Comparison of ENCODE assay signal across 9 cellular contexts in the genomic region with DNA sequence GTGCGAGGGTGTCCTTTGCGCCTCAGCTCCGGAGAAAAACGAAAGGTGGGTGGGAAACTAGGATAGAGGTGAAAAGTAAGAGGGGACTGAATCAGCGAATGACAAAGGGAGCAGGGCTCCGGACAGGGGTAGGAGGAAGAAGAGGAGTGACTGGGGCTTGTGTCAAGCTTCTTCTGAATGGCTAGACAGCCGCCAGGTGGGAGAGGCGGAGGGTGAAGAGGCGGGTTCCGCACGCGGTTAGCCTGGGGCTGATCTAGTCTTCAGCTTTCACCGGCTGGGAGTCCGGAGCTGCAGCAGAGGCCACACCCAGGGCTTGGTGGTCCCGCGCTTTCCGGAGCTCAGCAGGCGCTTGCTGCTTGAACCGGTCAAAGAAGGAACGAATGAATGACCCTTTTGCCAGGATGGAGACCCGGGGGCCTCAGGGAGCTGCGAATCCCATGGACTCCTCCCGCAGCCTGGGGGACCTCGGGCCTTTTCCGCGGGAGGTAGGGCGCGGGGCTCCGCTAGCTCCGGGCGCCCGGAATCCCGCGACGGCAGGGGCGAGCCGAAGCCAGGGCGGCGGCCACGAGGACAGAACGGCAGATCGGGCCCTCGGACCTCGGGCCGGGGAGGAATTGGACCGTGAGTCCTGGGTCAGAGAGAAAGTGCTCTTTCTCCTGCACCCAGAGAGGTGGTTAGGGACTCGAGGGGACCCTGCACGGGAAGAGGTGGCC. TPM values are rescaled to one million over a fixed set of nuclear protein-coding genes. Genes with fewer than 3 reads are reported as not detected.
A peak's percentile ranks its signal among the peaks of the same experiment; 100 is the strongest.
DNase-seq lines count a peak whose midpoint lies in the region; ATAC-seq, FAIRE-seq and TF ChIP-seq lines count a peak whose summit lies in the region.
"Had no signal": no experiment of that assay in that cellular context is flagged by ENCODE, and none has a peak within 500 bp of the region (broad histone marks: within the 10 kb centered on the region; RNA-seq: fewer than 3 reads in every experiment).

A gene (plus strand): TSS at position 256 of the 713 bp plus-strand sequence. CDS start 125 bp downstream, at position 381.

- peak; percentile 67 for ATAC-seq in GM18867 (IDR thresholded peaks at IDR 0.05; ENCODE audit: unreplicated experiment)
- peak; percentile 70 for ATAC-seq in HG03025 (IDR thresholded peaks at IDR 0.05; ENCODE audit: low FRiP score, unreplicated experiment)
- ATAC-seq in K562: no peak

- H3K27me3 ChIP-seq in A673 (replicated peaks; ENCODE audit: insufficient read depth, low read depth, low read length, poor library complexity): peaks cover 3% of the 10 kb centered on the region
- no peaks in the 10 kb centered on the region for H3K27me3 ChIP-seq in K562 (ENCODE audit: control insufficient read depth in 2 of 2, insufficient read depth in 2 of 2, low read length in 2 of 2)
- H3K27me3 ChIP-seq in kidney epithelial cell (ENCODE audit: control insufficient read depth, insufficient read depth, low read length): no peaks in the 10 kb centered on the region

- no peak within 1 kb of the TSS for H3K4me2 ChIP-seq in K562 (ENCODE audit: insufficient read depth, low read length)

- TF ChIP-seq POLR2A in K562 (conservative IDR thresholded peaks at IDR 0.05): no peak

- TF ChIP-seq CTCF in A673 (conservative IDR thresholded peaks at IDR 0.05; ENCODE audit: low read depth, low read length) (no peak), K562 (IDR thresholded peaks at IDR 0.05 in 2 of 3, conservative IDR thresholded peaks at IDR 0.05 in 1 of 3; ENCODE audit: insufficient read depth in 2 of 3, low read depth in 1 of 3, low read length in 3 of 3) (no peak), kidney epithelial cell (IDR thresholded peaks at IDR 0.05; ENCODE audit: insufficient read depth, low read length, poor library complexity, severe bottlenecking) (no peak)

- H3K4me3 ChIP-seq in A673 (ENCODE audit: low read depth, low read length, poor library complexity, severe bottlenecking): peak within 1 kb of the TSS; percentile 51
- H3K4me3 ChIP-seq in K562: no peak within 1 kb of the TSS
- H3K4me3 ChIP-seq in kidney epithelial cell (ENCODE audit: low read depth, low read length): peak within 1 kb of the TSS; percentile 70

- CTCF ChIA-PET in A673 (lab: Charles Lee) (interaction anchor here (1.3 kb wide), 1 partner anchor 19 kb away, joined by 5 read pairs; no protein-coding TSS in a partner anchor), K562 (lab: Yijun Ruan, JAX; ENCODE audit: low intra/inter-chr PET ratio) (no interaction called here)

- intact Hi-C loops in A673 (cut with micrococcal nuclease; ENCODE audit: unreplicated experiment) (no loop called here), K562 (cut with micrococcal nuclease) (no loop called here)

- FAIRE-seq in K562 (lab: Jason Lieb, UNC): no peak
- FAIRE-seq: GM18507 had no signal

- WGBS in K562 (ENCODE audit: insufficient coverage, low coverage, missing lambda C conversion rate): 80% methylated on average over 33 of the region's 48 CpGs

- no peaks in the 10 kb centered on the region for H4K20me1 ChIP-seq in K562 (replicated peaks; ENCODE audit: control insufficient read depth, insufficient read depth, low read length)

- TF ChIP-seq EP300 in K562 (IDR thresholded peaks at IDR 0.05; ENCODE audit: low read length): no peak

- no peaks in the 10 kb centered on the region for H3K9me3 ChIP-seq in A673 (ENCODE audit: low read depth, low read length, poor library complexity, severe bottlenecking)
- H3K9me3 ChIP-seq in K562 (replicated peaks; ENCODE audit: control insufficient read depth, insufficient read depth, low read depth, low read length): no peaks in the 10 kb centered on the region

- peak; percentile 60 for DNase-seq in A673 (ENCODE audit: low spot score)
- DNase-seq in NCI-H748 treated with DMSO at 0.1 percent for 48 hours (lab: John Stamatoyannopoulos, UW): peak; percentile 82
- no peak for DNase-seq in K562 (ENCODE audit: extremely low read depth in 1 of 4, low spot score in 3 of 4)
- no peak for DNase-seq in kidney epithelial cell (ENCODE audit: low read depth)
- DNase-seq in stimulated activated CD8-positive, alpha-beta memory T cell treated with anti-CD3 and anti-CD28 coated beads, Interleukin-15, amount 100 ng/mL, for 24 hours (ENCODE audit: low read depth): peak; percentile 1
- DNase-seq in NCI-H187 treated with DMSO at 0.1 percent for 48 hours (lab: John Stamatoyannopoulos, UW): no peak

- H3K79me2 ChIP-seq in K562 (ENCODE audit: control insufficient read depth, insufficient read depth, low read length): no peaks in the 10 kb centered on the region

- BruUV-seq in A673 (replicated peaks; lab: Mats Ljungman, UMichigan) (TSS peak; percentile 26), K562 (replicated peaks; lab: Mats Ljungman, UMichigan) (no TSS peak)

- H3K27ac ChIP-seq in A673 (ENCODE audit: low read depth, low read length, poor library complexity, severe bottlenecking): peak within 1 kb of the TSS; percentile 64
- no peak within 1 kb of the TSS for H3K27ac ChIP-seq in K562 (ENCODE audit: extremely low read depth, low read depth, low read length)

- TF ChIP-seq RAD21 in K562 (CRISPR knock-in tag; conservative IDR thresholded peaks at IDR 0.05 in 1 of 2, IDR thresholded peaks at IDR 0.05 in 1 of 2): no peak

- H3K4me1 ChIP-seq in A673 (ENCODE audit: insufficient read depth, low read length, poor library complexity, severe bottlenecking): peaks cover 48% of the 10 kb centered on the region
- H3K4me1 ChIP-seq in K562 (replicated peaks in 1 of 2; ENCODE audit: control insufficient read depth in 2 of 2, insufficient read depth in 2 of 2, low read length in 2 of 2): 0 out of 5 replicates have a peak, but pooled peaks cover 0 to 8% of the 10 kb centered on the region in 2 experiments

- H2AFZ ChIP-seq in K562 (ENCODE audit: low read depth, low read length): 0 out of 2 replicates have a peak within 1 kb of the TSS, but pooled peaks have one; percentile 4

- in situ Hi-C loops in K562 (cut with MboI): no loop called here

- H3K9ac ChIP-seq in K562 (ENCODE audit: insufficient read depth in 1 of 2, low read depth in 2 of 2, low read length in 2 of 2): no peak within 1 kb of the TSS

- no peaks in the 10 kb centered on the region for H3K9me1 ChIP-seq in K562 (ENCODE audit: control insufficient read depth, insufficient read depth, low read length)

- POLR2A ChIA-PET in A673 (lab: Charles Lee; ENCODE audit: low non-redundant PET) (no interaction called here), K562 (lab: Yijun Ruan, JAX) (interaction anchor here (0.6 kb wide), 1 partner anchor 585 kb away, joined by 3 read pairs; no protein-coding TSS in a partner anchor)

- H3K36me3 ChIP-seq in A673 (ENCODE audit: insufficient read depth, low read length, poor library complexity, severe bottlenecking) (no peaks in the 10 kb centered on the region), K562 (ENCODE audit: control insufficient read depth, insufficient read depth, low read length) (no peaks in the 10 kb centered on the region), kidney epithelial cell (ENCODE audit: control insufficient read depth, insufficient read depth, low read length) (no peaks in the 10 kb centered on the region)

TF ChIP-seq in K562, 482 proteins besides CTCF, POLR2A, EP300 and RAD21:
- no peak for TF ChIP-seq TBP (optimal IDR thresholded peaks at IDR 0.05; ENCODE audit: low read depth, low read length)
- TF ChIP-seq, protein P1, sequence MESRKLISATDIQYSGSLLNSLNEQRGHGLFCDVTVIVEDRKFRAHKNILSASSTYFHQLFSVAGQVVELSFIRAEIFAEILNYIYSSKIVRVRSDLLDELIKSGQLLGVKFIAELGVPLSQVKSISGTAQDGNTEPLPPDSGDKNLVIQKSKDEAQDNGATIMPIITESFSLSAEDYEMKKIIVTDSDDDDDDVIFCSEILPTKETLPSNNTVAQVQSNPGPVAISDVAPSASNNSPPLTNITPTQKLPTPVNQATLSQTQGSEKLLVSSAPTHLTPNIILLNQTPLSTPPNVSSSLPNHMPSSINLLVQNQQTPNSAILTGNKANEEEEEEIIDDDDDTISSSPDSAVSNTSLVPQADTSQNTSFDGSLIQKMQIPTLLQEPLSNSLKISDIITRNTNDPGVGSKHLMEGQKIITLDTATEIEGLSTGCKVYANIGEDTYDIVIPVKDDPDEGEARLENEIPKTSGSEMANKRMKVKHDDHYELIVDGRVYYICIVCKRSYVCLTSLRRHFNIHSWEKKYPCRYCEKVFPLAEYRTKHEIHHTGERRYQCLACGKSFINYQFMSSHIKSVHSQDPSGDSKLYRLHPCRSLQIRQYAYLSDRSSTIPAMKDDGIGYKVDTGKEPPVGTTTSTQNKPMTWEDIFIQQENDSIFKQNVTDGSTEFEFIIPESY (CRISPR knock-in tag; IDR thresholded peaks at IDR 0.05): peak; percentile 84

RNA-seq across cellular contexts. Expression of the gene that starts here (rescaled TPM):
- total RNA-seq in A673 (2021) (9.7 and 11.7 TPM in 2 replicates), K562 (2014; rRNA removed) (not detected in 2 replicates), K562 (2014; rRNA removed; fragmentation: Illumina TruSeq; extraction: Trizol) (not detected in 2 replicates), K562 (2015; rRNA removed; fragmentation: Illumina TruSeq; extraction: Trizol) (not detected in 2 replicates), K562 (2021) (not detected in 2 replicates), kidney epithelial cell (3.7 and 6.5 TPM in 2 replicates)
- not detected in 2 replicates for total RNA-seq in K562 (2011; cell fraction: chromatin; rRNA removed; ENCODE audit: low replicate concordance)
- total RNA-seq in K562 (2011; cell fraction: nucleolus; rRNA removed): not detected in 2 replicates
- not detected in 2 replicates for total RNA-seq in K562 (2011; cell fraction: nucleoplasm; rRNA removed)
- polyA plus RNA-seq in K562 (2011; rRNA removed) (not detected in 2 replicates), K562 (2014; fragmentation: Illumina TruSeq; extraction: Trizol) (not detected in 2 replicates), K562 (2014; fragmentation: Nextera tagmentation; extraction: Ambion mirVana) (not detected), K562 (2014; rRNA removed) (not detected in 2 replicates)
- polyA plus RNA-seq in K562 (2011; cell fraction: cytosol; rRNA removed): not detected in 2 replicates
- not detected in 2 replicates for polyA plus RNA-seq in K562 (2011; cell fraction: nucleus; rRNA removed)
- not detected in 2 replicates for polyA plus RNA-seq in K562 (2012)
- polyA minus RNA-seq in K562 (2011; rRNA and poly(A)+ RNA removed): not detected in 2 replicates
- polyA minus RNA-seq in K562 (2011; cell fraction: cytosol; rRNA and poly(A)+ RNA removed): not detected in 2 replicates
- polyA minus RNA-seq in K562 (2011; cell fraction: nucleus; rRNA and poly(A)+ RNA removed): not detected in 2 replicates

Comparison
In these comparisons a context has a peak if more than half of its experiments do, and no peak if none do; other contexts are left out.
1. DNase-seq: peak in A673 (single experiment), NCI-H748 treated with DMSO at 0.1 percent for 48 hours (single experiment) and stimulated activated CD8-positive, alpha-beta memory T cell treated with anti-CD3 and anti-CD28 coated beads, Interleukin-15, amount 100 ng/mL, for 24 hours (single experiment); none in K562 (0 of 4), kidney epithelial cell (single experiment) and NCI-H187 treated with DMSO at 0.1 percent for 48 hours (single experiment).